23 cellular contexts compared by ENCODE assay signal in the genomic region with DNA sequence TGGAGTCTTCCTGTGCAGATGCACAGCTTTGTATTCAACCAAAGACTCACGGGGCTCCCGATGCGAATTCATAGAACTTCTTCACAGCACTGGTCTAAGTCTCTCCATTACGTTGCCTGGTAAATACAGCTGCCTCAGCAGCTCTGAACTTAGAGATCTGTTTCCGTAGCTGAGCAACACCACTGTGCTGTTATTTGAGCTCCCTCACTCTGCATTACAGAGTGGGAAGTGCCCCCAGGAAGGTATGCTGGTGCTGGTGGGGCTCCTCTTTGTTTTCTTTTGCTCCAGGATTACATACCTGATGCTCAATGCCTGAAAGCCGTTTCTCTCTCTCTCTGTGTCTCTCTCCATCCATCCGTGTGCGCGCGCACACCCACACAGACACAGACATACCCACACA.
"Had no signal": no experiment of that assay in that cellular context is flagged by ENCODE, and none has a peak within 500 bp of the region (broad histone marks: within the 10 kb centered on the region; RNA-seq: fewer than 3 reads in every experiment).

No MANE protein-coding gene starts in this region.

- H3K27me3 Mint-ChIP-seq: stimulated activated memory B cell treated with anti-CD40 and anti-IgM and Interleukin-4, amounts not matched to agents 10 μg/mL and 1 μg/mL and 100 μg/mL, for 72 hours had no signal

- H3K4me1 Mint-ChIP-seq: activated B cell treated with CpG ODN at 0.5 μM for 24 hours; stimulated activated memory B cell treated with anti-CD40 and anti-IgM and Interleukin-4, amounts not matched to agents 10 μg/mL and 1 μg/mL and 100 μg/mL, for 72 hours had no signal

- H3K4me1 ChIP-seq: esophagus squamous epithelium, gastroesophageal sphincter, stomach, suprapubic skin, tibial nerve had no signal

- H3K4me3 ChIP-seq: coronary artery, esophagus squamous epithelium, gastroesophageal sphincter, stomach, suprapubic skin, tibial nerve had no signal

- H3K27ac ChIP-seq: coronary artery, esophagus squamous epithelium, gastroesophageal sphincter, stomach, suprapubic skin, tibial nerve had no signal

- DNase-seq: activated B cell treated with CpG ODN at 0.5 μM for 24 hours; activated CD4-positive, alpha-beta T cell treated with anti-CD3 and anti-CD28 coated beads for 4 hours; activated CD4-positive, alpha-beta T cell treated with anti-CD3 and anti-CD28 coated beads, Interleukin-2, amount 50 U/mL, for 48 hours; activated effector memory CD4-positive, alpha-beta T cell treated with Interleukin-2 at 50 U/mL for 16 hours; activated naive CD4-positive, alpha-beta T cell treated with anti-CD3 and anti-CD28 coated beads for 36 hours; activated T-cell treated with anti-CD3 and anti-CD28 coated beads, Interleukin-2, amount 50 U/mL, for 48 hours; cerebellar nuclear complex; esophagus squamous epithelium; head of caudate nucleus; hypothalamus; left ventricle myocardium superior; mammary epithelial cell; posterior cingulate gyrus; small intestine; stimulated activated CD4-positive, alpha-beta T cell treated with anti-CD3 and anti-CD28 coated beads, Interleukin-2, amount 100 ng/mL, for 24 hours; stomach; T-helper 9 cell had no signal

- H3K4me3 Mint-ChIP-seq: activated B cell treated with CpG ODN at 0.5 μM for 24 hours; activated naive CD4-positive, alpha-beta T cell treated with anti-CD3 and anti-CD28 coated beads for 36 hours; stimulated activated memory B cell treated with anti-CD40 and anti-IgM and Interleukin-4, amounts not matched to agents 10 μg/mL and 1 μg/mL and 100 μg/mL, for 72 hours had no signal

- H3K27me3 ChIP-seq: esophagus squamous epithelium, gastroesophageal sphincter, stomach, suprapubic skin, tibial nerve had no signal

- H3K27ac Mint-ChIP-seq: activated B cell treated with CpG ODN at 0.5 μM for 24 hours; activated naive CD4-positive, alpha-beta T cell treated with anti-CD3 and anti-CD28 coated beads for 36 hours; stimulated activated memory B cell treated with anti-CD40 and anti-IgM and Interleukin-4, amounts not matched to agents 10 μg/mL and 1 μg/mL and 100 μg/mL, for 72 hours had no signal

- ATAC-seq: gastroesophageal sphincter; left ventricle myocardium superior; sciatic nerve; stimulated activated memory B cell treated with anti-CD40 and anti-IgM and Interleukin-4, amounts not matched to agents 10 μg/mL and 1 μg/mL and 100 μg/mL, for 72 hours had no signal

- H3K36me3 Mint-ChIP-seq: stimulated activated memory B cell treated with anti-CD40 and anti-IgM and Interleukin-4, amounts not matched to agents 10 μg/mL and 1 μg/mL and 100 μg/mL, for 72 hours had no signal

- H3K9me3 Mint-ChIP-seq: activated B cell treated with CpG ODN at 0.5 μM for 24 hours; activated naive CD4-positive, alpha-beta T cell treated with anti-CD3 and anti-CD28 coated beads for 36 hours had no signal

- H3K36me3 ChIP-seq: esophagus squamous epithelium, gastroesophageal sphincter, stomach, suprapubic skin, tibial nerve had no signal

- H3K9me3 ChIP-seq: esophagus squamous epithelium, gastroesophageal sphincter, suprapubic skin, tibial nerve had no signal
